ENCODE assay signal across 8 cellular contexts in genomic region chr3:195133462-195133861, GRCh38.
DNase-seq lines count a peak whose midpoint lies in the region; ATAC-seq and TF ChIP-seq lines count a peak whose summit lies in the region.

No MANE protein-coding gene starts in this region.

- H3K4me3 ChIP-seq in astrocyte of the cerebellum (ENCODE audit: low read depth, low read length) (no peak overlapping the region), osteoblast (ENCODE audit: insufficient read depth, low read length) (no peak overlapping the region)

- in situ Hi-C loops in astrocyte of the cerebellum (cut with HindIII; ENCODE audit: low sequenced_read_pairs): no loop called here

- no peaks in the 10 kb centered on the region for H3K27me3 ChIP-seq in osteoblast (ENCODE audit: insufficient read depth, low read length)

- TF ChIP-seq CTCF in astrocyte of the cerebellum (IDR thresholded peaks at IDR 0.05; ENCODE audit: low read depth, low read length, missing control alignments) (no peak), osteoblast (IDR thresholded peaks at IDR 0.05; ENCODE audit: extremely low read depth, low read depth, low read length) (no peak)

- H3K4me2 ChIP-seq in osteoblast (ENCODE audit: insufficient read depth, low read length): no peak overlapping the region

- H4K20me1 ChIP-seq in osteoblast (ENCODE audit: insufficient read depth, low read length): no peaks in the 10 kb centered on the region

- no peak overlapping the region for H3K27ac ChIP-seq in osteoblast (ENCODE audit: low read depth, low read length)

- no peak for ATAC-seq in GM21447 (IDR thresholded peaks at IDR 0.05; ENCODE audit: unreplicated experiment)

- H3K9me3 ChIP-seq in osteoblast (ENCODE audit: low read depth, low read length): no peaks in the 10 kb centered on the region

- no peak overlapping the region for H2AFZ ChIP-seq in osteoblast (ENCODE audit: low read length)

- DNase-seq in GM04504 (ENCODE audit: low read depth) (peak; percentile 93), NCI-H1092 treated with DMSO at 0.1 percent for 48 hours (lab: John Stamatoyannopoulos, UW) (peak; percentile 66), astrocyte of the cerebellum (ENCODE audit: low read depth) (peak; percentile 50), osteoblast (ENCODE audit: insufficient read length, low spot score, missing footprints) (peak; percentile 15), retina (no peak), activated gamma-delta T cell (lab: John Stamatoyannopoulos, UW) (no peak), islet precursor cell (no peak)

- H3K36me3 ChIP-seq in osteoblast (ENCODE audit: insufficient read depth, low read length): no peaks in the 10 kb centered on the region

- H3K4me1 ChIP-seq in osteoblast (ENCODE audit: insufficient read depth, low read length): peaks cover 19% of the 10 kb centered on the region

- H3K79me2 ChIP-seq in osteoblast (ENCODE audit: insufficient read depth, low read length): no peaks in the 10 kb centered on the region

Comparison
In these comparisons a context has a peak if more than half of its experiments do, and no peak if none do; other contexts are left out.
1. DNase-seq: peak in GM04504 (single experiment), NCI-H1092 treated with DMSO at 0.1 percent for 48 hours (single experiment), astrocyte of the cerebellum (single experiment) and osteoblast (single experiment); none in retina (single experiment), activated gamma-delta T cell (single experiment) and islet precursor cell (single experiment).